Comparison of ENCODE assay signal across 4 cellular contexts in the genomic region with DNA sequence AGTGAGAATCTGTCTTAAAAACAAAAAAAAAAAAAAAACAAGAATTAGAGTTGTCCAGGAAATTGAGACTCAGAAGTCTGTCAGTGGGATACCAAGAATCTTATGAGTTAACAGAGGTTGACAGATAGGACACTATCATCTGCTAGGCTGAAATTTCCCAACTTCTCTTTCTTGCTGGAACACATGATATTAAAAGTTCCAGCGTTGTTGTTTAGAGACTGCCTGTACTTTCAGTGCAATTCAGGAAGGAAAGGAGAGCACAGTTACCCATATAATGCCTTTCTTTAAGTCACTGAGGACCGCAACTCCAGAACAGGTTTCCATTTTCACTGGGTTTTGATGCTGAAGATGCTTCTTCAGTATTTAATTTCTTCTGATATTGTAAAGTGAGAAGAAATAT. TPM values are rescaled to one million over a fixed set of nuclear protein-coding genes. Genes with fewer than 3 reads are reported as not detected.
"Had no signal": no experiment of that assay in that cellular context is flagged by ENCODE, and none has a peak within 500 bp of the region (broad histone marks: within the 10 kb centered on the region; RNA-seq: fewer than 3 reads in every experiment).

No MANE protein-coding gene starts in this region.

- DNase-seq: GDM1, GF-D8 had no signal

- H3K4me3 ChIP-seq: GM12878 had no signal

RNA-seq across cellular contexts. Expression of gene TRPM6, which starts 13.5 kb away (rescaled TPM):
- total RNA-seq: G401 had no signal
